Comparison of ENCODE assay signal across 12 cellular contexts in genomic region chr12:76026643-76027063, GRCh38. TPM values are rescaled to one million over a fixed set of nuclear protein-coding genes. Genes with fewer than 3 reads are reported as not detected.
DNase-seq lines count a peak whose midpoint lies in the region; ATAC-seq and TF ChIP-seq lines count a peak whose summit lies in the region.
"Had no signal": no experiment of that assay in that cellular context is flagged by ENCODE, and none has a peak within 500 bp of the region (broad histone marks: within the 10 kb centered on the region; RNA-seq: fewer than 3 reads in every experiment).

No MANE protein-coding gene starts in this region.

- peak overlapping the region; percentile 92 for H3K4me2 ChIP-seq in smooth muscle cell

- no peaks in the 10 kb centered on the region for H3K9me3 Mint-ChIP-seq in activated CD8-positive, alpha-beta memory T cell treated with anti-CD3 and anti-CD28 coated beads, Interleukin-2, amount 10 ng/mL, durations not matched to agents 7 days and 5 days (ENCODE audit: low read depth)
- H3K9me3 Mint-ChIP-seq: activated naive CD4-positive, alpha-beta T cell treated with anti-CD3 and anti-CD28 coated beads, Interleukin-2, amount 50 U/mL, for 72 hours had no signal

- peaks cover 57% of the 10 kb centered on the region for H3F3A ChIP-seq in smooth muscle cell (ENCODE audit: low read depth)

- H4K20me1 ChIP-seq in smooth muscle cell (ENCODE audit: low read depth), result peaks cover 32% of the 10 kb centered on the region

- CTCF ChIA-PET in activated CD8-positive, alpha-beta memory T cell treated with anti-CD3 and anti-CD28 coated beads, Interleukin-2, amount 10 ng/mL, durations not matched to agents 7 days and 5 days (lab: Charles Lee), result no interaction called here

- no peaks in the 10 kb centered on the region for H3K27me3 ChIP-seq in WERI-Rb-1 (ENCODE audit: insufficient read depth, low read depth, severe bottlenecking)
- H3K27me3 ChIP-seq in smooth muscle cell (ENCODE audit: low read depth), result no peaks in the 10 kb centered on the region
- H3K27me3 ChIP-seq in BE2C, result no peaks in the 10 kb centered on the region

- no peaks in the 10 kb centered on the region for H3K9me3 ChIP-seq in WERI-Rb-1 (ENCODE audit: severe bottlenecking)
- H3K9me3 ChIP-seq in smooth muscle cell (replicated peaks; ENCODE audit: low read depth), result no peaks in the 10 kb centered on the region
- H3K9me3 ChIP-seq in BE2C, result no peaks in the 10 kb centered on the region

- H3K4me1 Mint-ChIP-seq in activated CD8-positive, alpha-beta memory T cell treated with anti-CD3 and anti-CD28 coated beads, Interleukin-2, amount 10 ng/mL, durations not matched to agents 7 days and 5 days, result peaks cover 64% of the 10 kb centered on the region

- TF ChIP-seq CTCF in WERI-Rb-1 (IDR thresholded peaks at IDR 0.05; ENCODE audit: low read depth, low read length) (no peak), fibroblast of the aortic adventitia (IDR thresholded peaks at IDR 0.05; ENCODE audit: insufficient read depth, low read length) (no peak), smooth muscle cell (IDR thresholded peaks at IDR 0.05; ENCODE audit: borderline replicate concordance, insufficient read depth, poor library complexity, severe bottlenecking) (no peak), BE2C (IDR thresholded peaks at IDR 0.05; ENCODE audit: low read depth, low read length) (no peak)

- H3K27ac ChIP-seq in WERI-Rb-1, result peak overlapping the region; percentile 32
- H3K27ac ChIP-seq in smooth muscle cell (ENCODE audit: low read depth), result peak overlapping the region; percentile 98

- peaks cover 46% of the 10 kb centered on the region for H3K36me3 Mint-ChIP-seq in activated CD8-positive, alpha-beta memory T cell treated with anti-CD3 and anti-CD28 coated beads, Interleukin-2, amount 10 ng/mL, durations not matched to agents 7 days and 5 days

- H3K4me1 ChIP-seq in smooth muscle cell (ENCODE audit: low read depth) (peaks cover 7% of the 10 kb centered on the region), BE2C (0 out of 2 replicates have a peak, but pooled peaks cover 6% of the 10 kb centered on the region)

- H3K79me2 ChIP-seq in smooth muscle cell (ENCODE audit: low read depth), result peaks cover 42% of the 10 kb centered on the region

- H2AFZ ChIP-seq in smooth muscle cell (ENCODE audit: low read depth), result no peak overlapping the region

- H3K4me3 ChIP-seq in WERI-Rb-1 (ENCODE audit: low read depth, low read length) (peak overlapping the region; percentile 93), fibroblast of the aortic adventitia (ENCODE audit: low read depth, low read length) (peak overlapping the region; percentile 36), smooth muscle cell (no peak overlapping the region), BE2C (ENCODE audit: low read depth, low read length) (no peak overlapping the region)

- ATAC-seq in activated CD8-positive, alpha-beta memory T cell treated with anti-CD3 and anti-CD28 coated beads, Interleukin-2, amount 10 ng/mL, durations not matched to agents 7 days and 5 days, result no peak
- no peak for ATAC-seq in left cardiac atrium
- no peak for ATAC-seq in HG03159 (IDR thresholded peaks at IDR 0.05; ENCODE audit: unreplicated experiment)
- ATAC-seq: activated naive CD4-positive, alpha-beta T cell treated with anti-CD3 and anti-CD28 coated beads, Interleukin-2, amount 50 U/mL, for 72 hours had no signal

- H3K27ac Mint-ChIP-seq in activated CD8-positive, alpha-beta memory T cell treated with anti-CD3 and anti-CD28 coated beads, Interleukin-2, amount 10 ng/mL, durations not matched to agents 7 days and 5 days, result peak overlapping the region; percentile 63
- H3K27ac Mint-ChIP-seq: activated naive CD4-positive, alpha-beta T cell treated with anti-CD3 and anti-CD28 coated beads, Interleukin-2, amount 50 U/mL, for 72 hours had no signal

- 18% methylated on average over 1 of the region's 1 CpG for WGBS in smooth muscle cell (ENCODE audit: low lambda C conversion rate)

- H3K4me3 Mint-ChIP-seq in activated CD8-positive, alpha-beta memory T cell treated with anti-CD3 and anti-CD28 coated beads, Interleukin-2, amount 10 ng/mL, durations not matched to agents 7 days and 5 days, result peak overlapping the region; percentile 29

- peak overlapping the region; percentile 46 for H3K9ac ChIP-seq in smooth muscle cell (ENCODE audit: low read depth)

- no peak for DNase-seq in activated CD8-positive, alpha-beta memory T cell treated with anti-CD3 and anti-CD28 coated beads, Interleukin-2, amount 10 ng/mL, durations not matched to agents 7 days and 5 days
- no peak for DNase-seq in activated CD8-positive, alpha-beta memory T cell treated with anti-CD3 and anti-CD28 coated beads, Interleukin-2, amount 50 U/mL, for 4 hours
- DNase-seq in WERI-Rb-1, result no peak
- DNase-seq in fibroblast of the aortic adventitia (ENCODE audit: low read depth), result peak; percentile 73
- DNase-seq in smooth muscle cell (lab: John Stamatoyannopoulos, UW; ENCODE audit: unreplicated experiment), result no peak
- no peak for DNase-seq in BE2C
- DNase-seq in left cardiac atrium, result no peak
- DNase-seq: activated CD4-positive, CD25-positive, alpha-beta regulatory T cell; H7; NCI-H1417 treated with DMSO at 0.1 percent for 48 hours had no signal

- intact Hi-C loops in left cardiac atrium (cut with DNase I), result loop anchor here (10.0 kb wide), 2 partner anchors 92 to 312 kb away; no protein-coding TSS in a partner anchor

- H3K36me3 ChIP-seq in WERI-Rb-1, result peaks cover 48% of the 10 kb centered on the region
- H3K36me3 ChIP-seq in smooth muscle cell (ENCODE audit: low read depth), result no peaks in the 10 kb centered on the region
- no peaks in the 10 kb centered on the region for H3K36me3 ChIP-seq in BE2C

- H3K27me3 Mint-ChIP-seq in activated CD8-positive, alpha-beta memory T cell treated with anti-CD3 and anti-CD28 coated beads, Interleukin-2, amount 10 ng/mL, durations not matched to agents 7 days and 5 days, result peaks cover 4% of the 10 kb centered on the region

RNA-seq across cellular contexts. Expression of gene PHLDA1, which starts 4.9 kb away (rescaled TPM):
- 10 to 100 TPM; 36.8 to 95.6 TPM for total RNA-seq in activated CD8-positive, alpha-beta memory T cell treated with anti-CD3 and anti-CD28 coated beads, Interleukin-2, amount 10 ng/mL, durations not matched to agents 7 days and 5 days
- total RNA-seq in fibroblast of the aortic adventitia (ENCODE audit: low replicate concordance) (27.9 and 202 TPM in 2 replicates), smooth muscle cell (88.6 and 91.3 TPM in 2 replicates), left cardiac atrium (10 to 100 TPM in 1 of 2 donors, 1 to 10 TPM in 1; 9.4 to 15.5 TPM)
- polyA plus RNA-seq in smooth muscle cell, result 69.7 and 70.2 TPM in 2 replicates
- 42.2 TPM for polyA plus RNA-seq in BE2C (2012; ENCODE audit: insufficient read depth, insufficient read length, low read depth)

RNA-seq across cellular contexts. Expression of gene NAP1L1, which starts 57.8 kb away (rescaled TPM):
- 100 to 1,000 TPM; 434 to 655 TPM for total RNA-seq in activated CD8-positive, alpha-beta memory T cell treated with anti-CD3 and anti-CD28 coated beads, Interleukin-2, amount 10 ng/mL, durations not matched to agents 7 days and 5 days
- total RNA-seq in fibroblast of the aortic adventitia (ENCODE audit: low replicate concordance), result 377 and 1,883 TPM in 2 replicates
- total RNA-seq in smooth muscle cell, result 221 and 282 TPM in 2 replicates
- 110 and 127 TPM in 2 replicates for polyA plus RNA-seq in smooth muscle cell
- 156 TPM for polyA plus RNA-seq in BE2C (2012; ENCODE audit: insufficient read depth, insufficient read length, low read depth)
- 100 to 1,000 TPM; 299 to 358 TPM for total RNA-seq in left cardiac atrium

Comparison
In these comparisons a context has a peak if more than half of its experiments do, and no peak if none do; other contexts are left out.
1. H3K4me3 ChIP-seq: peak in WERI-Rb-1 (single experiment) and fibroblast of the aortic adventitia (single experiment); none in smooth muscle cell (single experiment) and BE2C (single experiment).